In genomic region chr7:50578065-50578464, GRCh38 we compare ENCODE assay signal across 5 cellular contexts. TPM values are rescaled to one million over a fixed set of nuclear protein-coding genes. Genes with fewer than 3 reads are reported as not detected.
"Had no signal": no experiment of that assay in that cellular context is flagged by ENCODE, and none has a peak within 500 bp of the region (broad histone marks: within the 10 kb centered on the region; RNA-seq: fewer than 3 reads in every experiment).

No MANE protein-coding gene starts in this region.

RNA-seq across cellular contexts. Expression of gene DDC, which starts 12.9 kb away (rescaled TPM):
- total RNA-seq: GM23248, H4, HFFc6, HT1080 had no signal
- polyA plus RNA-seq: GM23248, IgD-negative memory B cell had no signal
